Comparison of ENCODE assay signal across 2 cellular contexts in the genomic region with DNA sequence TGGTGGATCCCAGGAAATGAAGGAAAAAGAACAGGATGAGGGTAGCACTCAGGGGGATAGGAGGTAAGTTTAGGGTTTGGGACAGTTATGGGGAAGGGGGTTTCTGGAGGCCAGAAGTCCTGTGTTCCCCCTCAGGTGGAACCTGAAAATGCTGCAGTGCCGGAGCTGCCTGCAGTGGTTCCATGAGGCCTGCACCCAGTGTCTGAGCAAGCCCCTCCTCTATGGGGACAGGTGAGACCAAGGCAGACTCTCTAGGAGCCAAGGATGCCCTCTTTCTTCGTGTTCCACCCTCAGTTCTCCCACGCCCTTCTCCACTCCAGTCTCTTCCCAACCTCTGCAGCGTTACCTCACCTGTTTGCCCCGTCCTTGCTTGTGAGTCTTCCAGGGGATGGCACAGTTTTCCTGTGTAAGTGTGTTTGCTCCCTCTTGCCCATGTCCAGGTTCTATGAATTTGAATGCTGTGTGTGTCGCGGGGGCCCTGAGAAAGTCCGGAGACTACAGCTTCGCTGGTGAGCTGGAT.
A peak's percentile ranks its signal among the peaks of the same experiment; 100 is the strongest.
TF ChIP-seq lines count a peak whose summit lies in the region.

No MANE protein-coding gene starts in this region.

TF ChIP-seq in PFSK-1, 5 proteins besides CTCF, POLR2A, EP300 and RAD21:
- TF ChIP-seq, protein P1, sequence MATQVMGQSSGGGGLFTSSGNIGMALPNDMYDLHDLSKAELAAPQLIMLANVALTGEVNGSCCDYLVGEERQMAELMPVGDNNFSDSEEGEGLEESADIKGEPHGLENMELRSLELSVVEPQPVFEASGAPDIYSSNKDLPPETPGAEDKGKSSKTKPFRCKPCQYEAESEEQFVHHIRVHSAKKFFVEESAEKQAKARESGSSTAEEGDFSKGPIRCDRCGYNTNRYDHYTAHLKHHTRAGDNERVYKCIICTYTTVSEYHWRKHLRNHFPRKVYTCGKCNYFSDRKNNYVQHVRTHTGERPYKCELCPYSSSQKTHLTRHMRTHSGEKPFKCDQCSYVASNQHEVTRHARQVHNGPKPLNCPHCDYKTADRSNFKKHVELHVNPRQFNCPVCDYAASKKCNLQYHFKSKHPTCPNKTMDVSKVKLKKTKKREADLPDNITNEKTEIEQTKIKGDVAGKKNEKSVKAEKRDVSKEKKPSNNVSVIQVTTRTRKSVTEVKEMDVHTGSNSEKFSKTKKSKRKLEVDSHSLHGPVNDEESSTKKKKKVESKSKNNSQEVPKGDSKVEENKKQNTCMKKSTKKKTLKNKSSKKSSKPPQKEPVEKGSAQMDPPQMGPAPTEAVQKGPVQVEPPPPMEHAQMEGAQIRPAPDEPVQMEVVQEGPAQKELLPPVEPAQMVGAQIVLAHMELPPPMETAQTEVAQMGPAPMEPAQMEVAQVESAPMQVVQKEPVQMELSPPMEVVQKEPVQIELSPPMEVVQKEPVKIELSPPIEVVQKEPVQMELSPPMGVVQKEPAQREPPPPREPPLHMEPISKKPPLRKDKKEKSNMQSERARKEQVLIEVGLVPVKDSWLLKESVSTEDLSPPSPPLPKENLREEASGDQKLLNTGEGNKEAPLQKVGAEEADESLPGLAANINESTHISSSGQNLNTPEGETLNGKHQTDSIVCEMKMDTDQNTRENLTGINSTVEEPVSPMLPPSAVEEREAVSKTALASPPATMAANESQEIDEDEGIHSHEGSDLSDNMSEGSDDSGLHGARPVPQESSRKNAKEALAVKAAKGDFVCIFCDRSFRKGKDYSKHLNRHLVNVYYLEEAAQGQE (IDR thresholded peaks at IDR 0.05; ENCODE audit: insufficient read depth in 1 of 2, low read depth in 2 of 2, low read length in 2 of 2), result no peak
- TF ChIP-seq POLR2AphosphoS5 (IDR thresholded peaks at IDR 0.05; ENCODE audit: low read depth, low read length) (peak; percentile 17), SIN3A (IDR thresholded peaks at IDR 0.05; ENCODE audit: borderline replicate concordance, insufficient read depth, low read length) (no peak), TAF1 (IDR thresholded peaks at IDR 0.05; ENCODE audit: borderline replicate concordance, insufficient read depth, low read length) (no peak), FOXP2 (optimal IDR thresholded peaks at IDR 0.05; ENCODE audit: borderline replicate concordance, extremely low read depth, extremely low read length, insufficient read depth) (no peak)

TF ChIP-seq in K562, 482 proteins besides CTCF, POLR2A, EP300 and RAD21:
- TF ChIP-seq HNRNPK (IDR thresholded peaks at IDR 0.05; ENCODE audit: low read depth, low read length, poor library complexity, severe bottlenecking) (no peak), POLR2G (IDR thresholded peaks at IDR 0.05; ENCODE audit: low read depth, low read length) (0 out of 2 replicates have a peak, but pooled peaks have one; percentile 20), TEAD4 (IDR thresholded peaks at IDR 0.05; ENCODE audit: low read length) (no peak), TEAD4 (CRISPR knock-in tag; IDR thresholded peaks at IDR 0.05; ENCODE audit: borderline replicate concordance) (no peak), MAZ (CRISPR knock-in tag; conservative IDR thresholded peaks at IDR 0.05 in 1 of 2, IDR thresholded peaks at IDR 0.05 in 1 of 2) (no peak), MAFG (tag; conservative IDR thresholded peaks at IDR 0.05) (no peak), ZNF766 (CRISPR knock-in tag; conservative IDR thresholded peaks at IDR 0.05) (no peak), KLF10 (CRISPR knock-in tag; IDR thresholded peaks at IDR 0.05) (0 out of 2 replicates have a peak, but pooled peaks have one; percentile 10), CBFB (CRISPR knock-in tag; IDR thresholded peaks at IDR 0.05) (no peak), KDM5B (IDR thresholded peaks at IDR 0.05; ENCODE audit: insufficient replicate concordance, low read depth, low read length) (peak; percentile 39), SOX6 (IDR thresholded peaks at IDR 0.05) (no peak), POLR2B (IDR thresholded peaks at IDR 0.05; ENCODE audit: low read depth, partially characterized antibody) (peak; percentile 47), ZC3H4 (CRISPR knock-in tag; IDR thresholded peaks at IDR 0.05; ENCODE audit: borderline replicate concordance) (no peak), LEF1 (IDR thresholded peaks at IDR 0.05) (no peak), DNMT1 (IDR thresholded peaks at IDR 0.05) (no peak), ZFP36 (IDR thresholded peaks at IDR 0.05; ENCODE audit: low read depth, low read length, partially characterized antibody) (no peak), ARID1B (IDR thresholded peaks at IDR 0.05) (no peak), NFE2L1 (tag; IDR thresholded peaks at IDR 0.05; ENCODE audit: borderline replicate concordance, low read depth) (no peak), RBFOX2 (IDR thresholded peaks at IDR 0.05; ENCODE audit: low read depth, low read length) (peak; percentile 20; the same call in 1 of the 2 replicates), NFE2 (IDR thresholded peaks at IDR 0.05; ENCODE audit: low read depth) (no peak)
- TF ChIP-seq, protein P2, sequence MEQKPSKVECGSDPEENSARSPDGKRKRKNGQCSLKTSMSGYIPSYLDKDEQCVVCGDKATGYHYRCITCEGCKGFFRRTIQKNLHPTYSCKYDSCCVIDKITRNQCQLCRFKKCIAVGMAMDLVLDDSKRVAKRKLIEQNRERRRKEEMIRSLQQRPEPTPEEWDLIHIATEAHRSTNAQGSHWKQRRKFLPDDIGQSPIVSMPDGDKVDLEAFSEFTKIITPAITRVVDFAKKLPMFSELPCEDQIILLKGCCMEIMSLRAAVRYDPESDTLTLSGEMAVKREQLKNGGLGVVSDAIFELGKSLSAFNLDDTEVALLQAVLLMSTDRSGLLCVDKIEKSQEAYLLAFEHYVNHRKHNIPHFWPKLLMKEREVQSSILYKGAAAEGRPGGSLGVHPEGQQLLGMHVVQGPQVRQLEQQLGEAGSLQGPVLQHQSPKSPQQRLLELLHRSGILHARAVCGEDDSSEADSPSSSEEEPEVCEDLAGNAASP (IDR thresholded peaks at IDR 0.05), result no peak
- TF ChIP-seq, protein P3, sequence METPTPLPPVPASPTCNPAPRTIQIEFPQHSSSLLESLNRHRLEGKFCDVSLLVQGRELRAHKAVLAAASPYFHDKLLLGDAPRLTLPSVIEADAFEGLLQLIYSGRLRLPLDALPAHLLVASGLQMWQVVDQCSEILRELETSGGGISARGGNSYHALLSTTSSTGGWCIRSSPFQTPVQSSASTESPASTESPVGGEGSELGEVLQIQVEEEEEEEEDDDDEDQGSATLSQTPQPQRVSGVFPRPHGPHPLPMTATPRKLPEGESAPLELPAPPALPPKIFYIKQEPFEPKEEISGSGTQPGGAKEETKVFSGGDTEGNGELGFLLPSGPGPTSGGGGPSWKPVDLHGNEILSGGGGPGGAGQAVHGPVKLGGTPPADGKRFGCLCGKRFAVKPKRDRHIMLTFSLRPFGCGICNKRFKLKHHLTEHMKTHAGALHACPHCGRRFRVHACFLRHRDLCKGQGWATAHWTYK (CRISPR knock-in tag; IDR thresholded peaks at IDR 0.05), result no peak
- TF ChIP-seq, protein P4, sequence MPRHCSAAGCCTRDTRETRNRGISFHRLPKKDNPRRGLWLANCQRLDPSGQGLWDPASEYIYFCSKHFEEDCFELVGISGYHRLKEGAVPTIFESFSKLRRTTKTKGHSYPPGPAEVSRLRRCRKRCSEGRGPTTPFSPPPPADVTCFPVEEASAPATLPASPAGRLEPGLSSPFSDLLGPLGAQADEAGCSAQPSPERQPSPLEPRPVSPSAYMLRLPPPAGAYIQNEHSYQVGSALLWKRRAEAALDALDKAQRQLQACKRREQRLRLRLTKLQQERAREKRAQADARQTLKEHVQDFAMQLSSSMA (CRISPR knock-in tag; IDR thresholded peaks at IDR 0.05), result 0 out of 2 replicates have a peak, but pooled peaks have one; percentile 19
- TF ChIP-seq, protein P5, sequence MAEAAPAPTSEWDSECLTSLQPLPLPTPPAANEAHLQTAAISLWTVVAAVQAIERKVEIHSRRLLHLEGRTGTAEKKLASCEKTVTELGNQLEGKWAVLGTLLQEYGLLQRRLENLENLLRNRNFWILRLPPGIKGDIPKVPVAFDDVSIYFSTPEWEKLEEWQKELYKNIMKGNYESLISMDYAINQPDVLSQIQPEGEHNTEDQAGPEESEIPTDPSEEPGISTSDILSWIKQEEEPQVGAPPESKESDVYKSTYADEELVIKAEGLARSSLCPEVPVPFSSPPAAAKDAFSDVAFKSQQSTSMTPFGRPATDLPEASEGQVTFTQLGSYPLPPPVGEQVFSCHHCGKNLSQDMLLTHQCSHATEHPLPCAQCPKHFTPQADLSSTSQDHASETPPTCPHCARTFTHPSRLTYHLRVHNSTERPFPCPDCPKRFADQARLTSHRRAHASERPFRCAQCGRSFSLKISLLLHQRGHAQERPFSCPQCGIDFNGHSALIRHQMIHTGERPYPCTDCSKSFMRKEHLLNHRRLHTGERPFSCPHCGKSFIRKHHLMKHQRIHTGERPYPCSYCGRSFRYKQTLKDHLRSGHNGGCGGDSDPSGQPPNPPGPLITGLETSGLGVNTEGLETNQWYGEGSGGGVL (CRISPR knock-in tag; IDR thresholded peaks at IDR 0.05), result no peak
